ENCODE assay signal across 8 cellular contexts in the genomic region with DNA sequence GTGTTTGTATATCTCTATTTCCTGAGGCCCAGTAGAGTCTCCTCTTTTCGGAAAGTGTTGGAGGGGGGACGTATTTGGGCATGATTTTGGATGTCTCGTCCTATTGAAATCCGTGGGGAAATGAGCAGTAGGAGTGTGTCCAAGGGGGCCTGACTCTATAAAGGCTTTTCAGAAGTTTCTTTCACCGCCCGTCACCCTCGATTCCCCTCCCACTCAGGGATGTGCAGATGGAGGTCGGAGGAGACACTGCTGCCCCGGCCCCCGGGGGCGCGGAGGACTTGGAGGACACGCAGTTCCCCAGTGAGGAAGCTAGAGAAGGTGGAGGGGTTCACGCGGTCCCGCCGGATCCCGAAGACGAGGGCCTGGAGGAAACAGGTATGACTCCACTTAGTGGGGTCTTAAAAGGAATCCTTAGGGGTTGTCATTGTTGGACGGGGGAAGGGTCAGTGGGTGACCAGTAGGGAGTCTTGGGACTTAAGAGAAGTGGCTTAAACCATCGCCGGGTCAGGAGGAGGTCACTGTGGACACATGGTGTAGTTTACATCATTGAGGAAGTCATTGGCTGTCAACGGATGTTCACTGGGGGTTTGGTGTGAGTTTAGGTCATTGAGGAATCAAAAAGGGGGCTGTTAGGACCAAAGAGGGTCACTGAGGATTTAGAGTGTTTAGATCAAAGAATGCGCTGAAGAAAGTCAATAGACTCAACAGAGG.
A peak's percentile ranks its signal among the peaks of the same experiment; 100 is the strongest.
DNase-seq lines count a peak whose midpoint lies in the region; ATAC-seq and TF ChIP-seq lines count a peak whose summit lies in the region.

No MANE protein-coding gene starts in this region.

- H3K27ac ChIP-seq in VCaP = peak overlapping the region; percentile 82

- peaks cover 20% of the 10 kb centered on the region for H3K4me1 Mint-ChIP-seq in nephron

- peak; percentile 0 for ATAC-seq in HG02852 (IDR thresholded peaks at IDR 0.05; ENCODE audit: unreplicated experiment)
- no peak for ATAC-seq in HG03108 (IDR thresholded peaks at IDR 0.05; ENCODE audit: unreplicated experiment)

- no peaks in the 10 kb centered on the region for H3K27me3 Mint-ChIP-seq in nephron (ENCODE audit: low read depth)

- no peaks in the 10 kb centered on the region for H3K9me3 Mint-ChIP-seq in nephron

- peak; percentile 29 for DNase-seq in GM03348 (ENCODE audit: low spot score)
- no peak for DNase-seq in epithelial cell of esophagus (ENCODE audit: low read depth)
- DNase-seq in T1000 (lab: John Stamatoyannopoulos, UW) = no peak
- DNase-seq in superior temporal gyrus (ENCODE audit: extremely low spot score) = no peak

- peak overlapping the region; percentile 89 to 96 (median 96) for H3K4me3 Mint-ChIP-seq in nephron

- peak overlapping the region; percentile 96 for H3K4me3 ChIP-seq in epithelial cell of esophagus (ENCODE audit: low read length)

- H3K36me3 Mint-ChIP-seq in nephron (ENCODE audit: low read depth) = peaks cover 25% of the 10 kb centered on the region

- TF ChIP-seq CTCF in VCaP (conservative IDR thresholded peaks at IDR 0.05) (no peak), epithelial cell of esophagus (IDR thresholded peaks at IDR 0.05; ENCODE audit: insufficient read depth, low read depth, low read length, missing control alignments) (no peak), nephron (IDR thresholded peaks at IDR 0.05; ENCODE audit: unreplicated experiment in 3 of 3) (no peak)

- H3K27ac Mint-ChIP-seq in nephron = peak overlapping the region; percentile 88 to 99 (median 99)
